In genomic region chr18:76519156-76519549, GRCh38 we compare ENCODE assay signal across 10 cellular contexts. TPM values are rescaled to one million over a fixed set of nuclear protein-coding genes. Genes with fewer than 3 reads are reported as not detected.
DNase-seq lines count a peak whose midpoint lies in the region; ATAC-seq and TF ChIP-seq lines count a peak whose summit lies in the region.
"Had no signal": no experiment of that assay in that cellular context is flagged by ENCODE, and none has a peak within 500 bp of the region (broad histone marks: within the 10 kb centered on the region; RNA-seq: fewer than 3 reads in every experiment).

No MANE protein-coding gene starts in this region.

- H3K4me1 ChIP-seq in DOHH2 (ENCODE audit: control insufficient read depth, low read length) (peaks cover 17% of the 10 kb centered on the region), fibroblast of lung (ENCODE audit: control insufficient read depth, extremely low read depth, insufficient read depth, low read length) (no peaks in the 10 kb centered on the region), neuron (ENCODE audit: insufficient read depth, low read length) (peaks cover 37% of the 10 kb centered on the region)

- H3K79me2 ChIP-seq in DOHH2 (ENCODE audit: control insufficient read depth, low read length) = no peaks in the 10 kb centered on the region
- H3K79me2 ChIP-seq in fibroblast of lung (ENCODE audit: control insufficient read depth, insufficient read depth, low read length) = no peaks in the 10 kb centered on the region

- H3K9me2 ChIP-seq in DOHH2 (replicated peaks; ENCODE audit: control insufficient read depth, low read length) = no peaks in the 10 kb centered on the region

- H3K27me3 ChIP-seq in DOHH2 (ENCODE audit: control insufficient read depth, low read length) (peaks cover 17% of the 10 kb centered on the region), fibroblast of lung (ENCODE audit: control insufficient read depth, insufficient read depth, low read length) (no peaks in the 10 kb centered on the region), neuron (ENCODE audit: insufficient read depth, low read length) (no peaks in the 10 kb centered on the region)

- no peak overlapping the region for H3K9ac ChIP-seq in fibroblast of lung (ENCODE audit: insufficient read depth, low read length)

- DNase-seq in NCI-H748 (lab: John Stamatoyannopoulos, UW; ENCODE audit: unreplicated experiment) (peak; percentile 92), fibroblast of lung (ENCODE audit: low read depth in 2 of 2) (peak; percentile 22 to 56), NOMO-1 treated with DMSO at 0.1 percent for 48 hours (lab: John Stamatoyannopoulos, UW; ENCODE audit: unreplicated experiment) (no peak), SIG-M5 treated with dmso at 0.1 percent for 504 hours (lab: John Stamatoyannopoulos, UW; ENCODE audit: unreplicated experiment) (no peak)
- DNase-seq in activated CD8-positive, alpha-beta memory T cell treated with anti-CD3 and anti-CD28 coated beads for 24 hours = no peak
- DNase-seq: activated naive CD4-positive, alpha-beta T cell had no signal

- TF ChIP-seq CTCF in DOHH2 (IDR thresholded peaks at IDR 0.05; ENCODE audit: low read depth, low read length, poor library complexity, severe bottlenecking) (no peak), fibroblast of lung (conservative IDR thresholded peaks at IDR 0.05 in 1 of 2, IDR thresholded peaks at IDR 0.05 in 1 of 2; ENCODE audit: low read depth in 1 of 2, low read length in 2 of 2) (no peak)

- ATAC-seq in GM18498 (IDR thresholded peaks at IDR 0.05; ENCODE audit: unreplicated experiment) = no peak

- H3K36me3 ChIP-seq in DOHH2 (ENCODE audit: control insufficient read depth, low read length) = no peaks in the 10 kb centered on the region
- no peaks in the 10 kb centered on the region for H3K36me3 ChIP-seq in fibroblast of lung (ENCODE audit: control insufficient read depth, insufficient read depth, low read length)
- no peaks in the 10 kb centered on the region for H3K36me3 ChIP-seq in neuron (ENCODE audit: insufficient read depth, low read length)

- H3K27ac ChIP-seq in DOHH2 (ENCODE audit: low read depth, low read length) (no peak overlapping the region), fibroblast of lung (ENCODE audit: insufficient read depth, low read length) (peak overlapping the region; percentile 37)
- H3K27ac ChIP-seq: SK-N-MC had no signal

- no peaks in the 10 kb centered on the region for H4K20me1 ChIP-seq in DOHH2 (ENCODE audit: control insufficient read depth, insufficient read depth, low read depth, low read length)
- no peaks in the 10 kb centered on the region for H4K20me1 ChIP-seq in fibroblast of lung (ENCODE audit: control insufficient read depth, extremely low read depth, insufficient read depth, low read length)

- peak overlapping the region; percentile 9 for H2AFZ ChIP-seq in fibroblast of lung (ENCODE audit: low read length)
- H2AFZ ChIP-seq in neuron (ENCODE audit: low read depth, low read length) = peak overlapping the region; percentile 81

- H3F3A ChIP-seq in DOHH2 (ENCODE audit: control insufficient read depth, insufficient read depth) = 0 out of 2 replicates have a peak, but pooled peaks cover 2% of the 10 kb centered on the region

- H3K9me3 ChIP-seq in DOHH2 (ENCODE audit: control insufficient read depth, insufficient read depth, low read length) (no peaks in the 10 kb centered on the region), fibroblast of lung (ENCODE audit: control insufficient read depth, insufficient read depth, low read depth, low read length) (no peaks in the 10 kb centered on the region), neuron (ENCODE audit: low read length) (no peaks in the 10 kb centered on the region)

- peak overlapping the region; percentile 59 for H3K4me2 ChIP-seq in DOHH2 (ENCODE audit: low read length)
- peak overlapping the region; percentile 73 for H3K4me2 ChIP-seq in fibroblast of lung (ENCODE audit: extremely low read depth, insufficient read depth, low read length)

- H3K4me3 ChIP-seq in DOHH2 (ENCODE audit: low read length) (peak overlapping the region; percentile 53; the same call in 1 of the 2 replicates), fibroblast of lung (replicated peaks in 1 of 4; ENCODE audit: control extremely low read depth in 1 of 4, insufficient read depth in 1 of 4, low read depth in 3 of 4, low read length in 4 of 4) (peak overlapping the region in 3 of 4 experiments; percentile 32 to 52 (median 35)), neuron (ENCODE audit: low read length) (peak overlapping the region; percentile 66)
- H3K4me3 ChIP-seq: SK-N-MC had no signal

RNA-seq across cellular contexts. Expression of gene ZNF516, which starts 24.1 kb away (rescaled TPM):
- total RNA-seq in fibroblast of lung = 28.0 and 32.7 TPM in 2 replicates
- 7.9 and 12.0 TPM in 2 replicates for polyA plus RNA-seq in fibroblast of lung
- 12.1 and 15.4 TPM in 2 replicates for polyA plus RNA-seq in fibroblast of lung (2012)
- polyA minus RNA-seq in fibroblast of lung (ENCODE audit: low replicate concordance) = 12.6 and 13.6 TPM in 2 replicates

Comparison
In these comparisons a context has a peak if more than half of its experiments do, and no peak if none do; other contexts are left out.
1. DNase-seq: peak in NCI-H748 (single experiment) and fibroblast of lung (2 of 2); none in NOMO-1 treated with DMSO at 0.1 percent for 48 hours (single experiment), SIG-M5 treated with dmso at 0.1 percent for 504 hours (single experiment) and activated CD8-positive, alpha-beta memory T cell treated with anti-CD3 and anti-CD28 coated beads for 24 hours (single experiment).
2. Peak in every context shown above with its lines, with median percentiles within 50 percentile points of each other: H3K4me3 ChIP-seq.